Comparison of ENCODE assay signal across 1 cellular context in genomic region chr20:63678667-63679465, GRCh38.
TF ChIP-seq lines count a peak whose summit lies in the region.

No MANE protein-coding gene starts in this region.

TF ChIP-seq in HEK293, 187 proteins besides CTCF, POLR2A, EP300 and RAD21 (continued from another document):
- TF ChIP-seq ZNF513 (tag by site-specific recombination; IDR thresholded peaks at IDR 0.05) (no peak), ZBTB48 (tag by site-specific recombination; IDR thresholded peaks at IDR 0.05) (no peak), ZSCAN4 (tag by site-specific recombination; IDR thresholded peaks at IDR 0.05) (peak; percentile 81), ZNF341 (tag by site-specific recombination; IDR thresholded peaks at IDR 0.05; ENCODE audit: low read depth) (peak; percentile 43; the same call in 1 of the 2 replicates), EGR2 (tag by site-specific recombination; IDR thresholded peaks at IDR 0.05; ENCODE audit: low read depth) (peak; percentile 95), ZNF148 (tag by site-specific recombination; IDR thresholded peaks at IDR 0.05; ENCODE audit: borderline replicate concordance) (no peak), ZFHX2 (tag by site-specific recombination; conservative IDR thresholded peaks at IDR 0.05) (peak; percentile 94), ZNF501 (tag by site-specific recombination; IDR thresholded peaks at IDR 0.05) (no peak)
